ENCODE assay signal across 21 cellular contexts in genomic region chr5:159057426-159057825, GRCh38. TPM values are rescaled to one million over a fixed set of nuclear protein-coding genes. Genes with fewer than 3 reads are reported as not detected.
A peak's percentile ranks its signal among the peaks of the same experiment; 100 is the strongest.
DNase-seq lines count a peak whose midpoint lies in the region; ATAC-seq and TF ChIP-seq lines count a peak whose summit lies in the region.
"Had no signal": no experiment of that assay in that cellular context is flagged by ENCODE, and none has a peak within 500 bp of the region (broad histone marks: within the 10 kb centered on the region; RNA-seq: fewer than 3 reads in every experiment).

No MANE protein-coding gene starts in this region.

- DNase-seq in breast epithelium (ENCODE audit: low spot score in 2 of 2), result no peak
- no peak for DNase-seq in mammary epithelial cell
- DNase-seq in cerebellar nuclear complex (lab: John Stamatoyannopoulos, UW), result peak; percentile 9 to 86
- DNase-seq in trophoblast cell, result no peak
- DNase-seq in iPS-NIHi11 (ENCODE audit: low spot score), result no peak
- no peak for DNase-seq in HuH-7.5 (ENCODE audit: low spot score)
- no peak for DNase-seq in stimulated activated CD8-positive, alpha-beta memory T cell treated with anti-CD3 and anti-CD28 coated beads, Interleukin-4, amount 100 ng/mL, for 48 hours
- DNase-seq: Caco-2, NCI-H1048, NCI-H1694, NCI-H2107, NCI-H345, NCI-H526 treated with DMSO at 0.1 percent for 48 hours, OCI-M1 had no signal

- no peaks in the 10 kb centered on the region for H4K20me1 ChIP-seq in mammary epithelial cell (ENCODE audit: insufficient read depth, low read length)

- H3K4me2 ChIP-seq in mammary epithelial cell (ENCODE audit: insufficient read depth, low read depth, low read length), result no peak overlapping the region
- no peak overlapping the region for H3K4me2 ChIP-seq in trophoblast cell (ENCODE audit: low read length)

- no peak overlapping the region for H3K4ac ChIP-seq in trophoblast cell (ENCODE audit: low read depth, low read length)

- H4K8ac ChIP-seq in trophoblast cell (ENCODE audit: low read depth, low read length), result no peak overlapping the region

- no peak overlapping the region for H3K9ac ChIP-seq in mammary epithelial cell (ENCODE audit: insufficient read depth, low read length)
- peak overlapping the region; percentile 40 for H3K9ac ChIP-seq in trophoblast cell (ENCODE audit: low read length)

- H2BK12ac ChIP-seq in trophoblast cell (ENCODE audit: low read length), result no peak overlapping the region

- H2BK5ac ChIP-seq in trophoblast cell (ENCODE audit: low read depth, low read length, poor library complexity), result no peak overlapping the region

- no peaks in the 10 kb centered on the region for H3K36me3 ChIP-seq in breast epithelium
- H3K36me3 ChIP-seq in mammary epithelial cell (ENCODE audit: insufficient read depth, low read length), result no peaks in the 10 kb centered on the region
- H3K36me3 ChIP-seq in trophoblast cell (ENCODE audit: control insufficient read depth in 1 of 2, insufficient read depth in 2 of 2, low read length in 2 of 2), result no peaks in the 10 kb centered on the region
- H3K36me3 ChIP-seq: SJSA1 had no signal

- TF ChIP-seq CTCF in breast epithelium (IDR thresholded peaks at IDR 0.05) (no peak), mammary epithelial cell (conservative IDR thresholded peaks at IDR 0.05 in 1 of 2, IDR thresholded peaks at IDR 0.05 in 1 of 2; ENCODE audit: extremely low read depth in 1 of 2, insufficient read depth in 1 of 2, low read depth in 1 of 2, low read length in 2 of 2) (no peak)

- no peak overlapping the region for H2AK5ac ChIP-seq in trophoblast cell (ENCODE audit: low read length)

- peak overlapping the region; percentile 27 to 57 for H3K27ac ChIP-seq in breast epithelium
- H3K27ac ChIP-seq in mammary epithelial cell (ENCODE audit: insufficient read depth, low read depth, low read length), result no peak overlapping the region
- H3K27ac ChIP-seq in trophoblast cell (ENCODE audit: low read depth, low read length), result no peak overlapping the region
- H3K27ac ChIP-seq: 22Rv1, C4-2B, RWPE1, SJSA1 had no signal

- H2BK120ac ChIP-seq in trophoblast cell (ENCODE audit: insufficient read depth, low read length, poor library complexity), result no peak overlapping the region

- no peak overlapping the region for H3K18ac ChIP-seq in trophoblast cell (ENCODE audit: low read length)

- H3K27me3 ChIP-seq in breast epithelium (peaks cover 0 to 3% of the 10 kb centered on the region in 2 donors), mammary epithelial cell (ENCODE audit: insufficient read depth, low read length) (peaks cover 7% of the 10 kb centered on the region), trophoblast cell (ENCODE audit: insufficient read depth, low read length) (peaks cover 6% of the 10 kb centered on the region)
- H3K27me3 ChIP-seq: SJSA1 had no signal

- no peak overlapping the region for H3K23ac ChIP-seq in trophoblast cell (ENCODE audit: low read length)

- H3K4me3 ChIP-seq in breast epithelium (no peak overlapping the region), mammary epithelial cell (replicated peaks in 1 of 3; ENCODE audit: insufficient read depth in 1 of 3, low read depth in 2 of 3, low read length in 3 of 3) (no peak overlapping the region), trophoblast cell (ENCODE audit: low read depth, low read length) (no peak overlapping the region)
- H3K4me3 ChIP-seq: GM12878, K562, SJSA1 had no signal

- H3K79me1 ChIP-seq in trophoblast cell (ENCODE audit: low read length), result no peaks in the 10 kb centered on the region

- H3K79me2 ChIP-seq in mammary epithelial cell (ENCODE audit: insufficient read depth, low read length) (no peaks in the 10 kb centered on the region), trophoblast cell (ENCODE audit: control insufficient read depth, insufficient read depth, low read length, poor library complexity) (no peaks in the 10 kb centered on the region)

- H2AFZ ChIP-seq in mammary epithelial cell (ENCODE audit: low read depth, low read length) (no peak overlapping the region), trophoblast cell (ENCODE audit: insufficient read depth, low read length, poor library complexity) (no peak overlapping the region)

- CTCF ChIA-PET in mammary epithelial cell (lab: Charles Lee; ENCODE audit: low non-redundant PET), result no interaction called here

- in situ Hi-C loops in mammary epithelial cell (cut with MboI; ENCODE audit: low sequenced_read_pairs in 2 of 2), result no loop called here

- dilution Hi-C loops in mammary epithelial cell (cut with HindIII; ENCODE audit: low sequenced_read_pairs), result no loop called here

- intact Hi-C loops in breast epithelium (cut with DNase I; ENCODE audit: low total_unique reads), result no loop called here
- intact Hi-C loops in mammary epithelial cell (cut with micrococcal nuclease), result no loop called here

- no peak overlapping the region for H3K14ac ChIP-seq in trophoblast cell (ENCODE audit: low read length)

- H4K12ac ChIP-seq in trophoblast cell (ENCODE audit: low read depth, low read length), result no peak overlapping the region

- H3K9me3 ChIP-seq in breast epithelium (no peaks in the 10 kb centered on the region), mammary epithelial cell (replicated peaks; ENCODE audit: insufficient read depth, low read length) (no peaks in the 10 kb centered on the region), trophoblast cell (ENCODE audit: insufficient read depth, low read depth, low read length) (no peaks in the 10 kb centered on the region)
- H3K9me3 ChIP-seq: Caco-2, SJSA1 had no signal

- H4K91ac ChIP-seq in trophoblast cell (ENCODE audit: low read depth, low read length), result no peak overlapping the region

- no TSS peak for BruUV-seq in mammary epithelial cell (replicated peaks; lab: Mats Ljungman, UMichigan)

- WGBS in mammary epithelial cell (ENCODE audit: low coverage, missing lambda C conversion rate), result 48% methylated on average over 3 of the region's 3 CpGs
- no CpG with 5 or more reads among the region's 3 CpGs for WGBS in trophoblast cell (ENCODE audit: extremely low coverage, insufficient coverage, insufficient read length)

- no peak for TF ChIP-seq POLR2A in breast epithelium (IDR thresholded peaks at IDR 0.05)

- no peak for ATAC-seq in HG02588 (IDR thresholded peaks at IDR 0.05; ENCODE audit: unreplicated experiment)
- ATAC-seq: GM12878, K562 had no signal

- H3K4me1 ChIP-seq in breast epithelium, result no peaks in the 10 kb centered on the region
- H3K4me1 ChIP-seq in mammary epithelial cell (ENCODE audit: insufficient read depth, low read length), result no peaks in the 10 kb centered on the region
- no peaks in the 10 kb centered on the region for H3K4me1 ChIP-seq in trophoblast cell (ENCODE audit: control insufficient read depth in 1 of 2, insufficient read depth in 2 of 2, low read length in 2 of 2)
- H3K4me1 ChIP-seq: Caco-2 had no signal

RNA-seq across cellular contexts. Expression of gene EBF1, which starts 42.3 kb away (rescaled TPM):
- total RNA-seq in breast epithelium (10 to 100 TPM; 15.2 to 89.0 (median 40.3) TPM), mammary epithelial cell (under 1 TPM in 1 of 2 donors, not detected in 1; under 0.01 TPM)
- not detected for polyA plus RNA-seq in mammary epithelial cell
- polyA minus RNA-seq in mammary epithelial cell, result not detected
- not detected in 2 replicates for polyA plus RNA-seq in trophoblast cell (2013)
- total RNA-seq: Caco-2 had no signal

Comparison
In these comparisons a context has a peak if more than half of its experiments do, and no peak if none do; other contexts are left out.
1. H3K27ac ChIP-seq: peak in breast epithelium (2 of 2); none in mammary epithelial cell (single experiment) and trophoblast cell (single experiment).
2. RNA of gene EBF1, which starts 42.3 kb away (total RNA-seq): 15.2 to 89.0 TPM in breast epithelium; under 0.01 TPM in mammary epithelial cell; every median in the first group is over 10 times any median in the second.
3. DNase-seq: peak in cerebellar nuclear complex (2 of 2); none in breast epithelium (0 of 2), mammary epithelial cell (single experiment), trophoblast cell (0 of 2), iPS-NIHi11 (single experiment), HuH-7.5 (single experiment) and stimulated activated CD8-positive, alpha-beta memory T cell treated with anti-CD3 and anti-CD28 coated beads, Interleukin-4, amount 100 ng/mL, for 48 hours (single experiment).